ENCODE assay signal across 18 cellular contexts in the genomic region with DNA sequence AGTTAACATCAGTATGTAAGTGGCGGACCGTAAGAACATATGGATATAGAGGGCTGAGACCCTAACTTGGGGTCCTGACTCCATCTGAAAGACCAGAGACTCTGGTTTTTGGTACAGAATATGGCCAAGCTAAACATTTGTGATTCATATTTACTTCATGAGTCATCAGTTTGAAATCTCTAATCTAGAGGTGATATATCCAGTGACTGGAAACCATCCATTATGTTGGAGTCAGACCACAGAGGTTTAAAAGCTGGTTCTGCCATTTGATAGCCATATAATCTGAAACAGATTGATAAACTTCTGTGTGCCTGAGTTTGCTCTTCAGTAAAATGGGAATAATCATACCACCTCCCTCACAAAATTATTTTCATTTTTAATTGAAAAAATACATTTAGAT.
"Had no signal": no experiment of that assay in that cellular context is flagged by ENCODE, and none has a peak within 500 bp of the region (broad histone marks: within the 10 kb centered on the region; RNA-seq: fewer than 3 reads in every experiment).

No MANE protein-coding gene starts in this region.

- H3K9me3 ChIP-seq: esophagus squamous epithelium, heart left ventricle, pancreas, stomach, thoracic aorta, transverse colon had no signal

- H3K27ac ChIP-seq: esophagus squamous epithelium, foreskin keratinocyte, heart left ventricle, pancreas, stomach, thoracic aorta, transverse colon had no signal

- H3K27ac Mint-ChIP-seq: dendritic cell treated with granulocyte-macrophage colony-stimulating factor and Interleukin-4, amounts not matched to agents 40 ng/mL and 50 ng/mL, for 4 days; natural killer cell treated with Interleukin-12 subunit alpha and Interleukin-12 subunit beta and Interleukin-15 and Interleukin-18, amount 100 ng/mL, for 72 hours; progenitor cell of endocrine pancreas had no signal

- H3K4me3 Mint-ChIP-seq: dendritic cell treated with granulocyte-macrophage colony-stimulating factor and Interleukin-4, amounts not matched to agents 40 ng/mL and 50 ng/mL, for 4 days; natural killer cell treated with Interleukin-12 subunit alpha and Interleukin-12 subunit beta and Interleukin-15 and Interleukin-18, amount 100 ng/mL, for 72 hours had no signal

- H3K27me3 ChIP-seq: esophagus squamous epithelium, foreskin keratinocyte, heart left ventricle, stomach, transverse colon had no signal

- H3K36me3 Mint-ChIP-seq: natural killer cell treated with Interleukin-12 subunit alpha and Interleukin-12 subunit beta and Interleukin-15 and Interleukin-18, amount 100 ng/mL, for 72 hours had no signal

- H3K9me3 Mint-ChIP-seq: dendritic cell treated with granulocyte-macrophage colony-stimulating factor and Interleukin-4, amounts not matched to agents 40 ng/mL and 50 ng/mL, for 4 days had no signal

- H3K36me3 ChIP-seq: esophagus squamous epithelium, heart left ventricle, pancreas, stomach, thoracic aorta, transverse colon had no signal

- FAIRE-seq: colon, pancreas, small intestine had no signal

- H3K27me3 Mint-ChIP-seq: dendritic cell treated with granulocyte-macrophage colony-stimulating factor and Interleukin-4, amounts not matched to agents 40 ng/mL and 50 ng/mL, for 4 days; natural killer cell treated with Interleukin-12 subunit alpha and Interleukin-12 subunit beta and Interleukin-15 and Interleukin-18, amount 100 ng/mL, for 72 hours had no signal

- H3K4me1 ChIP-seq: esophagus squamous epithelium, foreskin keratinocyte, heart left ventricle, stomach, transverse colon had no signal

- ATAC-seq: foreskin keratinocyte; heart left ventricle; natural killer cell treated with Interleukin-12 subunit alpha and Interleukin-12 subunit beta and Interleukin-15 and Interleukin-18, amount 100 ng/mL, for 72 hours; pancreas; right cardiac atrium had no signal

- DNase-seq: esophagus squamous epithelium; foreskin keratinocyte; heart left ventricle; hippocampal formation; occipital lobe; pancreas; right cardiac atrium; small intestine; stimulated activated CD4-positive, alpha-beta T cell treated with anti-CD3 and anti-CD28 coated beads, Interleukin-12 subunit alpha, Interleukin-12 subunit beta, amount 100 ng/mL, for 4 hours; stimulated activated naive CD4-positive, alpha-beta T cell; stomach; substantia nigra; transverse colon had no signal

- H3K4me3 ChIP-seq: esophagus squamous epithelium, heart left ventricle, pancreas, stomach, thoracic aorta, transverse colon had no signal
